21 cellular contexts compared by ENCODE assay signal in genomic region chr3:140199008-140199407, GRCh38.
"Had no signal": no experiment of that assay in that cellular context is flagged by ENCODE, and none has a peak within 500 bp of the region (broad histone marks: within the 10 kb centered on the region; RNA-seq: fewer than 3 reads in every experiment).

No MANE protein-coding gene starts in this region.

- H3K27me3 ChIP-seq: Peyer's patch, SJSA1 had no signal

- H3K27ac ChIP-seq: KMS-11, PC-9, Peyer's patch, SJSA1 had no signal

- H3K4me3 ChIP-seq: PC-9, Peyer's patch, SJSA1 had no signal

- FAIRE-seq: HepG2 had no signal

- H3K9me3 Mint-ChIP-seq: T-helper 1 cell treated with Interleukin-12 subunit alpha and Interleukin-12 subunit beta and Interleukin-4 antibody, amounts not matched to agents 30 μg/mL and 1 μg/mL, for 36 hours had no signal

- H2AFZ ChIP-seq: PC-9 had no signal

- H3K4me1 ChIP-seq: Peyer's patch, SJSA1 had no signal

- H3K9me3 ChIP-seq: Peyer's patch, SJSA1, SK-N-SH had no signal

- DNase-seq: IMR-90; Kasumi-1; MM.1S; NCI-H1436; NCI-H187; NCI-H2029; NCI-H2227 treated with DMSO at 0.1 percent for 48 hours; NCI-H526 treated with DMSO at 0.1 percent for 48 hours; NK-92 treated with Interleukin-12 subunit alpha and Interleukin-12 subunit beta, amount 100 ng/mL, for 24 hours; PC-9; Peyer's patch; Right ventricle myocardium superior; RPMI8226; SIG-M5; SK-N-SH; SW 1271; T-cell had no signal

- H3K36me3 ChIP-seq: Peyer's patch, SJSA1 had no signal

- ATAC-seq: HepG2, T-cell had no signal

- H3K27ac Mint-ChIP-seq: T-cell; T-helper 1 cell treated with Interleukin-12 subunit alpha and Interleukin-12 subunit beta and Interleukin-4 antibody, amounts not matched to agents 30 μg/mL and 1 μg/mL, for 36 hours had no signal

- H3K4me3 Mint-ChIP-seq: T-cell; T-helper 1 cell treated with Interleukin-12 subunit alpha and Interleukin-12 subunit beta and Interleukin-4 antibody, amounts not matched to agents 30 μg/mL and 1 μg/mL, for 36 hours had no signal

- H3K36me3 Mint-ChIP-seq: T-cell had no signal

- H3K4me1 Mint-ChIP-seq: T-cell had no signal

- H3K9ac ChIP-seq: KMS-11, SK-N-SH had no signal

- H3K4me2 ChIP-seq: KMS-11, PC-9, SK-N-SH had no signal
